ENCODE assay signal across 1 cellular context in the genomic region with DNA sequence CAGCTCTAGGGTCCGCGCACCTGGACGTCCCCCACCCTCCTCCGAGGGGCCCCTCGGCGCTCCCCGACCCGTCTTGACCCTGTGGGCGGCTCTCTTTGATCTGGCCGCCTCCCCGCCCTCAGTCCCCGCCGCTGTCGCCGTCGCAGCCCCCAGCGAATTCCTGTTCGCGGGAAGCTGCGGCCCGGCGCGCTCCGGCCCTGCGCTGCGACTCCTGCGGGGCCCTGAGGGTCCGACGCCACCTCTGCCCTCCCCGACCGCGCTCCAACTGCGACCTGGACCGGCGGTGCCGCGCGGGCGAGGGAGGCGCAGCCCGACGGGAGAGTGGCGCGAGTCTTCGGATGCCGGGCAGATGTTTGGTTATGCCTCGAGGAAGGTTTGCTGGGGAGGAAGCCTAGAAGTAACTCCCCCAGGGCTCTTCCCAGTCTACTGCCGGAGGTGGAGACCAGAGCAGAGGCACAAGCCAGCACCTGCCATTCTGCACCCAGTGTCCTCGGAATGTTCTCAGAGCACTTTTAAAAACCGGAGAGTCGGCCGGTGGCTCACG.
TF ChIP-seq lines count a peak whose summit lies in the region.

No MANE protein-coding gene starts in this region.

TF ChIP-seq in endothelial cell of umbilical vein, 7 proteins besides CTCF, POLR2A, EP300 and RAD21:
- TF ChIP-seq FOS (IDR thresholded peaks at IDR 0.05; ENCODE audit: borderline replicate concordance, insufficient read depth, low read length) (no peak), MYC (IDR thresholded peaks at IDR 0.05; ENCODE audit: low read depth, low read length) (no peak), JUN (IDR thresholded peaks at IDR 0.05; ENCODE audit: borderline replicate concordance, insufficient read depth, insufficient read length, low read depth) (no peak), POLR2AphosphoS5 (IDR thresholded peaks at IDR 0.05; ENCODE audit: insufficient read depth, low read depth, low read length) (no peak), EZH2 (IDR thresholded peaks at IDR 0.05; ENCODE audit: borderline replicate concordance, low read depth, low read length, severe bottlenecking) (peak; percentile 87), GATA2 (IDR thresholded peaks at IDR 0.05; ENCODE audit: insufficient read depth, insufficient read length, low read depth, low read length) (no peak)
- TF ChIP-seq, protein P1, sequence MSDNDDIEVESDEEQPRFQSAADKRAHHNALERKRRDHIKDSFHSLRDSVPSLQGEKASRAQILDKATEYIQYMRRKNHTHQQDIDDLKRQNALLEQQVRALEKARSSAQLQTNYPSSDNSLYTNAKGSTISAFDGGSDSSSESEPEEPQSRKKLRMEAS (IDR thresholded peaks at IDR 0.05; ENCODE audit: insufficient read depth, insufficient read length): no peak
